ENCODE assay signal across 18 cellular contexts in the genomic region with DNA sequence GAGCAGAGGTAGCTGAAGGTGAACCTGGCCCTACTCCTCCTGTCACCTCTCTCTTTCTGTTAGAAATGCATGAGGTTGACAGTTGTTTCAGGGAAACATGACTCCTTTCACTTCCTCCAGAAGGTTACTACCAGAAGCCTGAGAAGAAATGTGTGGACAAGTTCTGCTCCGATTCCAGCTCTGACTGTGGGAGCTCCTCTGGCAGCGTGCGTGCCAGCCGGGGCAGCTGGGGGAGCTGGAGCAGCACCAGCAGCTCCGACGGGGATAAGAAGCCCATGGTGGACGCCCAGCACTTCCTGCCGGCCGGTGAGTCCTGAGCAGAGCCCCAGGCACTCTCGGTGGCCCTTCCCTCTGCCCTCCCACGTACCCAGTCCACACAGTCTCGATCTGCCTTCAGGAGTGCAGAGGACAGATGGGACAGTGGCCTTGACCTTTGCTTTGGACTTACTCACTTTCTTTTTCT.
DNase-seq lines count a peak whose midpoint lies in the region; ATAC-seq and TF ChIP-seq lines count a peak whose summit lies in the region.
"Had no signal": no experiment of that assay in that cellular context is flagged by ENCODE, and none has a peak within 500 bp of the region (broad histone marks: within the 10 kb centered on the region; RNA-seq: fewer than 3 reads in every experiment).

No MANE protein-coding gene starts in this region.

- no peak for TF ChIP-seq CTCF in SK-N-SH (IDR thresholded peaks at IDR 0.05)

- H3F3A ChIP-seq in SK-N-SH (replicated peaks; ENCODE audit: insufficient read depth) = peaks cover 5% of the 10 kb centered on the region

- H3K27ac Mint-ChIP-seq in activated CD4-positive, alpha-beta T cell treated with anti-CD3 and anti-CD28 coated beads, Interleukin-2, amount 10 ng/mL, durations not matched to agents 24 days and 14 days = peak overlapping the region; percentile 30
- H3K27ac Mint-ChIP-seq in dendritic cell treated with granulocyte-macrophage colony-stimulating factor and Interleukin-4, amounts not matched to agents 40 ng/mL and 50 ng/mL, for 4 days = peak overlapping the region; percentile 54
- peak overlapping the region; percentile 61 for H3K27ac Mint-ChIP-seq in stimulated activated effector memory CD8-positive, alpha-beta T cell treated with anti-CD3 and anti-CD28 coated beads, Interleukin-12 subunit alpha, Interleukin-12 subunit beta, amount 100 ng/mL, for 72 hours

- H3K4me1 ChIP-seq in SK-N-SH (ENCODE audit: control insufficient read depth in 1 of 2, insufficient read depth in 2 of 2, low read depth in 1 of 2, low read length in 1 of 2) = peaks cover 0 to 17% of the 10 kb centered on the region in 2 experiments; a peak in 2 of 4 replicates

- CTCF ChIA-PET in HEK293T (lab: Yijun Ruan, JAX) = interaction anchor here (0.6 kb wide), 1 partner anchor 275 kb away, joined by 3 read pairs; no protein-coding TSS in a partner anchor
- CTCF ChIA-PET in SK-N-SH (lab: Yijun Ruan, JAX) = interaction anchor here (0.6 to 0.9 kb wide), 2 partner anchors 12 to 20 kb away, joined by 3 read pairs; no protein-coding TSS in a partner anchor

- no peaks in the 10 kb centered on the region for H3K79me2 ChIP-seq in SK-N-SH (ENCODE audit: insufficient read depth)

- H3K4me2 ChIP-seq in SK-N-SH = no peak overlapping the region

- no peak overlapping the region for H3K4me3 Mint-ChIP-seq in activated CD4-positive, alpha-beta T cell treated with anti-CD3 and anti-CD28 coated beads, Interleukin-2, amount 10 ng/mL, durations not matched to agents 24 days and 14 days
- H3K4me3 Mint-ChIP-seq in dendritic cell treated with granulocyte-macrophage colony-stimulating factor and Interleukin-4, amounts not matched to agents 40 ng/mL and 50 ng/mL, for 4 days = peak overlapping the region; percentile 45
- H3K4me3 Mint-ChIP-seq in stimulated activated effector memory CD8-positive, alpha-beta T cell treated with anti-CD3 and anti-CD28 coated beads, Interleukin-12 subunit alpha, Interleukin-12 subunit beta, amount 100 ng/mL, for 72 hours = no peak overlapping the region

- H4K20me1 ChIP-seq in SK-N-SH (ENCODE audit: insufficient read depth) = no peaks in the 10 kb centered on the region

- no peak for ATAC-seq in stimulated activated effector memory CD8-positive, alpha-beta T cell treated with anti-CD3 and anti-CD28 coated beads, Interleukin-12 subunit alpha, Interleukin-12 subunit beta, amount 100 ng/mL, for 72 hours
- ATAC-seq: mucosa of descending colon had no signal

- no peak for TF ChIP-seq EP300 in SK-N-SH (IDR thresholded peaks at IDR 0.05; ENCODE audit: borderline replicate concordance in 1 of 2, low read depth in 1 of 2, low read length in 1 of 2)

- H3K27ac ChIP-seq in SK-N-SH (ENCODE audit: low read depth in 2 of 2, low read length in 1 of 2) = no peak overlapping the region
- H3K27ac ChIP-seq: epithelial cell of prostate had no signal

- H3K36me3 ChIP-seq in SK-N-SH (replicated peaks in 1 of 2; ENCODE audit: control insufficient read depth in 1 of 2, insufficient read depth in 2 of 2, low read length in 1 of 2) = peaks cover 11 to 34% of the 10 kb centered on the region in 2 experiments

- no peaks in the 10 kb centered on the region for H3K27me3 ChIP-seq in SK-N-SH (ENCODE audit: insufficient read depth)

- H3K9me2 ChIP-seq in SK-N-SH = no peaks in the 10 kb centered on the region

- intact Hi-C loops in activated CD4-positive, alpha-beta T cell treated with anti-CD3 and anti-CD28 coated beads, Interleukin-2, amount 10 ng/mL, durations not matched to agents 24 days and 14 days (cut with micrococcal nuclease) = no loop called here
- intact Hi-C loops in dendritic cell treated with granulocyte-macrophage colony-stimulating factor and Interleukin-4, amounts not matched to agents 40 ng/mL and 50 ng/mL, for 4 days (cut with micrococcal nuclease) = no loop called here

- POLR2A ChIA-PET in HEK293T (lab: Yijun Ruan, JAX) = no interaction called here
- POLR2A ChIA-PET in SK-N-SH (lab: Yijun Ruan, JAX) = no interaction called here

- no peak overlapping the region for H3K9ac ChIP-seq in SK-N-SH

- peaks cover 14% of the 10 kb centered on the region for H3K4me1 Mint-ChIP-seq in activated CD4-positive, alpha-beta T cell treated with anti-CD3 and anti-CD28 coated beads, Interleukin-2, amount 10 ng/mL, durations not matched to agents 24 days and 14 days
- H3K4me1 Mint-ChIP-seq in dendritic cell treated with granulocyte-macrophage colony-stimulating factor and Interleukin-4, amounts not matched to agents 40 ng/mL and 50 ng/mL, for 4 days (ENCODE audit: low read depth) = peaks cover 46% of the 10 kb centered on the region
- H3K4me1 Mint-ChIP-seq in stimulated activated effector memory CD8-positive, alpha-beta T cell treated with anti-CD3 and anti-CD28 coated beads, Interleukin-12 subunit alpha, Interleukin-12 subunit beta, amount 100 ng/mL, for 72 hours = peaks cover 15% of the 10 kb centered on the region

- TF ChIP-seq RAD21 in SK-N-SH (IDR thresholded peaks at IDR 0.05; ENCODE audit: low read length) = no peak

- WGBS in SK-N-SH (ENCODE audit: low lambda C conversion rate) = 98% methylated on average over 5 of the region's 12 CpGs

- no peaks in the 10 kb centered on the region for H3K9me3 Mint-ChIP-seq in activated CD4-positive, alpha-beta T cell treated with anti-CD3 and anti-CD28 coated beads, Interleukin-2, amount 10 ng/mL, durations not matched to agents 24 days and 14 days
- no peaks in the 10 kb centered on the region for H3K9me3 Mint-ChIP-seq in dendritic cell treated with granulocyte-macrophage colony-stimulating factor and Interleukin-4, amounts not matched to agents 40 ng/mL and 50 ng/mL, for 4 days
- H3K9me3 Mint-ChIP-seq in stimulated activated effector memory CD8-positive, alpha-beta T cell treated with anti-CD3 and anti-CD28 coated beads, Interleukin-12 subunit alpha, Interleukin-12 subunit beta, amount 100 ng/mL, for 72 hours = no peaks in the 10 kb centered on the region

- H2AFZ ChIP-seq in SK-N-SH (ENCODE audit: low read depth) = no peak overlapping the region

- no peak overlapping the region for H3K4me3 ChIP-seq in SK-N-SH (ENCODE audit: low read depth in 2 of 2, low read length in 1 of 2)
- H3K4me3 ChIP-seq: mucosa of descending colon had no signal

- no peak for DNase-seq in activated CD4-positive, alpha-beta T cell treated with anti-CD3 and anti-CD28 coated beads, Interleukin-2, amount 10 ng/mL, durations not matched to agents 24 days and 14 days
- DNase-seq in activated CD4-positive, alpha-beta T cell treated with anti-CD3 and anti-CD28 coated beads for 48 hours = no peak
- DNase-seq in NOMO-1 (lab: John Stamatoyannopoulos, UW; ENCODE audit: unreplicated experiment in 2 of 2) (peak; percentile 30 to 77), HEK293T (ENCODE audit: extremely low spot score) (no peak), T-helper 1 cell (no peak), SK-N-SH (no peak)
- DNase-seq in stimulated activated effector memory CD8-positive, alpha-beta T cell treated with anti-CD3 and anti-CD28 coated beads, Interleukin-12 subunit alpha, Interleukin-12 subunit beta, amount 100 ng/mL, for 72 hours (ENCODE audit: low spot score in 2 of 2) = no peak
- DNase-seq: amniotic stem cell; Calu3; glutamatergic neuron; islet precursor cell; mucosa of descending colon; NCI-H187 treated with DMSO at 0.1 percent for 48 hours; NCI-H526; stimulated activated CD4-positive, alpha-beta T cell treated with anti-CD3 and anti-CD28 coated beads, Interleukin-15, amount 100 ng/mL, for 24 hours; T1000 had no signal

- H3K36me3 Mint-ChIP-seq in activated CD4-positive, alpha-beta T cell treated with anti-CD3 and anti-CD28 coated beads, Interleukin-2, amount 10 ng/mL, durations not matched to agents 24 days and 14 days (ENCODE audit: low read depth) = peaks cover 54% of the 10 kb centered on the region
- peaks cover 47% of the 10 kb centered on the region for H3K36me3 Mint-ChIP-seq in dendritic cell treated with granulocyte-macrophage colony-stimulating factor and Interleukin-4, amounts not matched to agents 40 ng/mL and 50 ng/mL, for 4 days (ENCODE audit: low read depth)
- peaks cover 95% of the 10 kb centered on the region for H3K36me3 Mint-ChIP-seq in stimulated activated effector memory CD8-positive, alpha-beta T cell treated with anti-CD3 and anti-CD28 coated beads, Interleukin-12 subunit alpha, Interleukin-12 subunit beta, amount 100 ng/mL, for 72 hours

- no peaks in the 10 kb centered on the region for H3K9me3 ChIP-seq in SK-N-SH
- H3K9me3 ChIP-seq: mucosa of descending colon had no signal

- H3K27me3 Mint-ChIP-seq in activated CD4-positive, alpha-beta T cell treated with anti-CD3 and anti-CD28 coated beads, Interleukin-2, amount 10 ng/mL, durations not matched to agents 24 days and 14 days = no peaks in the 10 kb centered on the region
- H3K27me3 Mint-ChIP-seq in dendritic cell treated with granulocyte-macrophage colony-stimulating factor and Interleukin-4, amounts not matched to agents 40 ng/mL and 50 ng/mL, for 4 days = no peaks in the 10 kb centered on the region

TF ChIP-seq in HEK293T, 16 proteins besides CTCF, POLR2A, EP300 and RAD21 (continues in another document):
- TF ChIP-seq L3MBTL2 (conservative IDR thresholded peaks at IDR 0.05) = no peak
- TF ChIP-seq LEF1 (IDR thresholded peaks at IDR 0.05; ENCODE audit: borderline replicate concordance) = no peak
- TF ChIP-seq ARNT (IDR thresholded peaks at IDR 0.05) = no peak
- no peak for TF ChIP-seq SP1 (IDR thresholded peaks at IDR 0.05)
- no peak for TF ChIP-seq TARDBP (IDR thresholded peaks at IDR 0.05)
- TF ChIP-seq FOXA1 (IDR thresholded peaks at IDR 0.05) = no peak
- no peak for TF ChIP-seq CTBP1 (IDR thresholded peaks at IDR 0.05; ENCODE audit: borderline replicate concordance)

TF ChIP-seq in SK-N-SH, 30 proteins besides CTCF, POLR2A, EP300 and RAD21:
- TF ChIP-seq JUND (IDR thresholded peaks at IDR 0.05) = no peak

Comparison
In these comparisons a context has a peak if more than half of its experiments do, and no peak if none do; other contexts are left out.
1. DNase-seq: peak in NOMO-1 (2 of 2); none in activated CD4-positive, alpha-beta T cell treated with anti-CD3 and anti-CD28 coated beads, Interleukin-2, amount 10 ng/mL, durations not matched to agents 24 days and 14 days (single experiment), activated CD4-positive, alpha-beta T cell treated with anti-CD3 and anti-CD28 coated beads for 48 hours (single experiment), stimulated activated effector memory CD8-positive, alpha-beta T cell treated with anti-CD3 and anti-CD28 coated beads, Interleukin-12 subunit alpha, Interleukin-12 subunit beta, amount 100 ng/mL, for 72 hours (0 of 2), HEK293T (single experiment), T-helper 1 cell (0 of 5) and SK-N-SH (single experiment).
2. Peak in every context shown above with its lines, with median percentiles within 50 percentile points of each other: H3K27ac Mint-ChIP-seq.